20 cellular contexts compared by ENCODE assay signal in the genomic region with DNA sequence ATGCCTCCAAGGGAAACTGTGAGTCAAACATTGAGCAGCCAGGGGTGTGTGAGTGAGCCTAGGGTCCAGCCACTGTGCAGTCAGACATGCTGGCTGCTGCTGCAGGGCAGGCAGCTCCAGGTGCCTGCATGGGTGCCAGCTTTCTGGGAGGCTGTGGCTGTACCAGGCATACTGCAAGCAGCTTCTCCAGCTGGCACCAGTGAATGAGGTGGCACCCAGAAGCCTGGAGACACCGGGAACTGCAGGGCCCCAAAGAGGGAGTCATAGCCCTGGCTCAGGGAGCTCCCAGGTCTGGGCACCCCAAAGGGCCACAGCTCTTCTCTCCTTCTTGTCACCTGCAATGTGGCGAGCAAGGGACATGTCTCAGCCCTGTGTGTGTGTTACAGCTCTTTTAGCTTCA.
"Had no signal": no experiment of that assay in that cellular context is flagged by ENCODE, and none has a peak within 500 bp of the region (broad histone marks: within the 10 kb centered on the region; RNA-seq: fewer than 3 reads in every experiment).

No MANE protein-coding gene starts in this region.

- H3K27ac ChIP-seq: coronary artery, ovary, right lobe of liver, suprapubic skin, transverse colon had no signal

- H3K9me3 ChIP-seq: ovary, right lobe of liver had no signal

- ATAC-seq: effector memory CD8-positive, alpha-beta T cell; left lobe of liver; naive thymus-derived CD8-positive, alpha-beta T cell; stimulated activated naive CD8-positive, alpha-beta T cell treated with anti-CD3 and anti-CD28 coated beads, Interleukin-15, amount 100 ng/mL, for 72 hours had no signal

- H3K4me1 ChIP-seq: right lobe of liver, suprapubic skin, transverse colon had no signal

- H3K27me3 ChIP-seq: ovary, right lobe of liver, suprapubic skin, transverse colon had no signal

- H3K36me3 ChIP-seq: ovary, right lobe of liver, suprapubic skin, transverse colon had no signal

- DNase-seq: dermis blood vessel endothelial cell; effector memory CD8-positive, alpha-beta T cell; hypothalamus; naive thymus-derived CD8-positive, alpha-beta T cell; nephron progenitor cell; occipital lobe; ovary; retina; right lobe of liver; small intestine; stimulated activated CD4-positive, alpha-beta T cell treated with anti-CD3 and anti-CD28 coated beads, Interleukin-12 subunit alpha, Interleukin-12 subunit beta, amount 100 ng/mL, for 4 hours; stimulated activated CD4-positive, alpha-beta T cell treated with anti-CD3 and anti-CD28 coated beads, Interleukin-1b, Interleukin-23, amount 100 ng/mL, for 48 hours; stimulated activated CD4-positive, alpha-beta T cell treated with anti-CD3 and anti-CD28 coated beads, Interleukin-4, amount 100 ng/mL, for 1 hour; stimulated activated CD8-positive, alpha-beta memory T cell treated with anti-CD3 and anti-CD28 coated beads, Interleukin-4, amount 100 ng/mL, for 48 hours; stimulated activated naive CD4-positive, alpha-beta T cell; stimulated activated naive CD8-positive, alpha-beta T cell treated with anti-CD3 and anti-CD28 coated beads, Interleukin-15, amount 100 ng/mL, for 72 hours; transverse colon had no signal

- H3K4me3 ChIP-seq: coronary artery, ovary, right lobe of liver, suprapubic skin, transverse colon had no signal
